In the genomic region with DNA sequence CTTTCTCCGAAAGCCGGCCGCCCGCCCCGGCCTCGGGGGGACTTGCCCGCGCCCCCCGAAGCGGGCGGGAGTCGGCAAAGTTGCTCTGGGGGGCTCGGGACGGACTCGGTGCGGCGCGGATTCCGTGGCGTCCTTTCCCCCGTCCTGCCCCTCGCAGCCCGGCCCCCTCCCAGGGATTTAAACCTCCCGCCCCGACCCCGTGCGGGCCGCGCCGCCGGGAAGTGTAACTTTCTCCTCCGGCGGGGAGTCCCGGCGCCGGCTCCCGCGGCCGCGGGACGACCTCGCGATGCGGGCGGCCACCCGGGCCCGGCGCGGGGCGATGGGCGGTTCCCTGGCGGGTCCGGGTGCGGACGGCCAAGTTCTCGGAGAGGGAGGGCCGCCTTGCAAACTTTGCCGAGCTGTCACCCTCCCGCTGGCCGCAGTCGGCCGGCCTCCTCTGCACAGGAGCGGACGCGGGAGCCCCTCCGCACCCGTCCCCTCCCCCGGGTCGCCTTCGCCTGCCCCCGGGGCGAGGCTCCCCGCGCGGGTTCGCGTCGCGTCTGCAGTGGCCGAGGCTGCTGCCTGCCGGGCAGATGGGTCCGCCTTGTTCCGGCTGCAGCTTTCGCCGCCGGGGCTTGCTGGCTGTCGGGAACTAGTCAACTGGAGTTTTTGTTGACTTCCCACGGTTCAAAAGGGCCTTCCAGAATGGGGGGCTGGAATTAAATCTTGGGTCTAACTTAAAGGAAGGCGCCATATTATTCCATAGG, we compare ENCODE assay signal across 9 cellular contexts. TPM values are rescaled to one million over a fixed set of nuclear protein-coding genes. Genes with fewer than 3 reads are reported as not detected.
DNase-seq lines count a peak whose midpoint lies in the region; ATAC-seq and FAIRE-seq lines count a peak whose summit lies in the region.
"Had no signal": no experiment of that assay in that cellular context is flagged by ENCODE, and none has a peak within 500 bp of the region (broad histone marks: within the 10 kb centered on the region; RNA-seq: fewer than 3 reads in every experiment).

No MANE protein-coding gene starts in this region.

- peaks cover 6% of the 10 kb centered on the region for H3K4me1 Mint-ChIP-seq in activated T-helper 17 cell treated with anti-CD3 and anti-CD28 coated beads, Interleukin-2, amount 50 U/mL, for 72 hours

- no peak overlapping the region for H3K27ac Mint-ChIP-seq in activated T-helper 17 cell treated with anti-CD3 and anti-CD28 coated beads, Interleukin-2, amount 50 U/mL, for 72 hours

- peak overlapping the region; percentile 82 for H2BK12ac ChIP-seq in neuronal stem cell (ENCODE audit: low read length)

- ATAC-seq in activated T-helper 17 cell treated with anti-CD3 and anti-CD28 coated beads, Interleukin-2, amount 50 U/mL, for 72 hours (replicated peaks): no peak
- ATAC-seq in HG03378 (IDR thresholded peaks at IDR 0.05; ENCODE audit: unreplicated experiment) (no peak), HG03520 (IDR thresholded peaks at IDR 0.05; ENCODE audit: unreplicated experiment) (no peak)

- no peak overlapping the region for H4K8ac ChIP-seq in neuronal stem cell (ENCODE audit: low read depth, low read length)

- H2BK120ac ChIP-seq in neuronal stem cell (ENCODE audit: low read depth, low read length): peak overlapping the region; percentile 83

- H3K4me2 ChIP-seq in neuronal stem cell (ENCODE audit: insufficient read depth, low read length, poor library complexity, severe bottlenecking): peak overlapping the region; percentile 89

- H3K79me1 ChIP-seq in neuronal stem cell (ENCODE audit: low read depth, low read length): peaks cover 6% of the 10 kb centered on the region

- peak overlapping the region; percentile 88 for H2BK15ac ChIP-seq in neuronal stem cell (ENCODE audit: low read length)

- H4K91ac ChIP-seq in neuronal stem cell (ENCODE audit: low read depth, low read length, poor library complexity): no peak overlapping the region

- peak overlapping the region; percentile 1 for H3K14ac ChIP-seq in neuronal stem cell (ENCODE audit: low read length)

- no CpG with 5 or more reads among the region's 89 CpGs for WGBS in neuronal stem cell (ENCODE audit: extremely low coverage in 2 of 2, insufficient read length in 2 of 2, insufficient replicate concordance in 1 of 2), 2 donors

- no peaks in the 10 kb centered on the region for H3K9me3 Mint-ChIP-seq in activated T-helper 17 cell treated with anti-CD3 and anti-CD28 coated beads, Interleukin-2, amount 50 U/mL, for 72 hours

- H3K9me3 ChIP-seq in MG63: no peaks in the 10 kb centered on the region
- no peaks in the 10 kb centered on the region for H3K9me3 ChIP-seq in neuronal stem cell (replicated peaks in 1 of 2; ENCODE audit: control insufficient read depth in 2 of 2, insufficient read depth in 1 of 2, low read depth in 1 of 2, low read length in 2 of 2)

- peak overlapping the region; percentile 88 for H2BK5ac ChIP-seq in neuronal stem cell (ENCODE audit: low read length)

- H2AK5ac ChIP-seq in neuronal stem cell (ENCODE audit: low read depth, low read length): peak overlapping the region; percentile 99

- H3K27me3 Mint-ChIP-seq in activated T-helper 17 cell treated with anti-CD3 and anti-CD28 coated beads, Interleukin-2, amount 50 U/mL, for 72 hours: no peaks in the 10 kb centered on the region

- no peak overlapping the region for H3K4ac ChIP-seq in neuronal stem cell (ENCODE audit: low read length)

- H3K36me3 ChIP-seq in MG63 (no peaks in the 10 kb centered on the region), neuronal stem cell (replicated peaks in 1 of 2; ENCODE audit: control insufficient read depth in 2 of 2, insufficient read depth in 2 of 2, low read length in 2 of 2) (peaks cover 0 to 25% of the 10 kb centered on the region in 2 donors)

- H3K4me3 ChIP-seq in MG63 (peak overlapping the region; percentile 59), neuronal stem cell (ENCODE audit: low read length in 2 of 2) (peak overlapping the region; percentile 93 to 99)

- no peak overlapping the region for H3K23ac ChIP-seq in neuronal stem cell (ENCODE audit: low read depth, low read length, poor library complexity)

- peaks cover 8 to 24% of the 10 kb centered on the region in 2 donors for H3K4me1 ChIP-seq in neuronal stem cell (ENCODE audit: control insufficient read depth in 2 of 2, insufficient read depth in 1 of 2, low read depth in 1 of 2, low read length in 2 of 2)

- peak overlapping the region; percentile 78 for H3K9ac ChIP-seq in neuronal stem cell (ENCODE audit: low read depth, low read length, poor library complexity)

- DNase-seq in EL: peak; percentile 43
- DNase-seq in MG63: peak; percentile 39
- DNase-seq in frontal cortex (ENCODE audit: low spot score in 2 of 2): peak; percentile 38 to 50
- DNase-seq in neuronal stem cell (ENCODE audit: low spot score): no peak
- no peak for DNase-seq in NCI-H1048 (lab: John Stamatoyannopoulos, UW)

- H3K27ac ChIP-seq in neuronal stem cell (replicated peaks; ENCODE audit: low read length): peak overlapping the region; percentile 79

- H3K18ac ChIP-seq in neuronal stem cell (ENCODE audit: low read length): peak overlapping the region; percentile 99

- peak overlapping the region; percentile 89 for H2AFZ ChIP-seq in neuronal stem cell (ENCODE audit: low read length)

- no peak for FAIRE-seq in frontal cortex (lab: Jason Lieb, UNC)
- FAIRE-seq: TTC549 had no signal

- peaks cover 24% of the 10 kb centered on the region for H3K36me3 Mint-ChIP-seq in activated T-helper 17 cell treated with anti-CD3 and anti-CD28 coated beads, Interleukin-2, amount 50 U/mL, for 72 hours (ENCODE audit: low read depth)

- H3K27me3 ChIP-seq in MG63 (no peaks in the 10 kb centered on the region), neuronal stem cell (ENCODE audit: control insufficient read depth in 3 of 3, insufficient read depth in 3 of 3, low read depth in 1 of 3, low read length in 3 of 3) (no peaks in the 10 kb centered on the region)

- H3K4me3 Mint-ChIP-seq in activated T-helper 17 cell treated with anti-CD3 and anti-CD28 coated beads, Interleukin-2, amount 50 U/mL, for 72 hours: peak overlapping the region; percentile 84

RNA-seq across cellular contexts. Expression of a gene that starts 0.8 kb away (rescaled TPM):
- total RNA-seq in MG63 (2014; rRNA removed; shearing (Covaris generic); ENCODE audit: low replicate concordance): 12.4 and 18.7 TPM in 2 replicates
- total RNA-seq in activated T-helper 17 cell treated with anti-CD3 and anti-CD28 coated beads, Interleukin-2, amount 50 U/mL, for 72 hours: 10 to 100 TPM in 1 of 2 donors, 1 to 10 TPM in 1; 8.5 to 15.8 TPM
- total RNA-seq in frontal cortex: 37.5 TPM
- polyA plus RNA-seq in neuronal stem cell (2013, experiment 1 of 2): 48.8 TPM
- 53.4 TPM for polyA plus RNA-seq in neuronal stem cell (2013, experiment 2 of 2)

RNA-seq across cellular contexts. Expression of a gene that starts 40.9 kb away (rescaled TPM):
- total RNA-seq in MG63 (2014; rRNA removed; shearing (Covaris generic); ENCODE audit: low replicate concordance): 82.7 and 91.7 TPM in 2 replicates
- total RNA-seq in activated T-helper 17 cell treated with anti-CD3 and anti-CD28 coated beads, Interleukin-2, amount 50 U/mL, for 72 hours: 10 to 100 TPM; 42.2 to 66.5 TPM
- 35.9 TPM for total RNA-seq in frontal cortex
- polyA plus RNA-seq in neuronal stem cell (2013, experiment 1 of 2): 52.6 TPM
- 49.3 TPM for polyA plus RNA-seq in neuronal stem cell (2013, experiment 2 of 2)

Comparison
In these comparisons a context has a peak if more than half of its experiments do, and no peak if none do; other contexts are left out.
1. DNase-seq: peak in EL (single experiment), MG63 (single experiment) and frontal cortex (2 of 2); none in neuronal stem cell (single experiment) and NCI-H1048 (single experiment).